ENCODE assay signal across 8 cellular contexts in the genomic region with DNA sequence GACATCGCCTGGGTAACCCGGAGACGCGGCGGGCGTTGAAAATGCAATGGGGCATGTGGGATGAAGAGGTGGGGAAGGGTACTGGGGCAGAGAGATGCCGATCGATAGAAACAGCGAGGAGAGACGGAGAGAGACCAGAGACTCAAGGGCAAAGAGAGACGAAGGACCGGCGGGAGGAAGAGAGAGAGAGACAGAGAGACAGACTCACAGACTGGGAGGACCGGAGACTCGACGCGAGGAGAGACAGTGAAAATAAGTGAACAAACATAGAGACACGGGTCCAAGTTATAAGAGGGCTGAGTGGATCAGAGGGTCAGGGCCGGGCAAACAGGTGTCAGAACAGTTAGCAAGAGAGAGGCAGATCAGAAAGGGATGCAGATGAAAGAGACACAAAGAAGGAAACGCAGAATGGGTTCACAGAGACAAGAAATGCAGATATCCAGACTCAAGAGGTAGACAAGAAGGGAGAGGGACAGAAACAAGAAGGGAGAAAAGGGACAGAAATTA. TPM values are rescaled to one million over a fixed set of nuclear protein-coding genes. Genes with fewer than 3 reads are reported as not detected.
DNase-seq lines count a peak whose midpoint lies in the region; ATAC-seq and TF ChIP-seq lines count a peak whose summit lies in the region.

No MANE protein-coding gene starts in this region.

- H3K4me3 ChIP-seq in OCI-LY7 (ENCODE audit: low read depth, low read length, poor library complexity, severe bottlenecking) (peak overlapping the region; percentile 76), endodermal cell (ENCODE audit: low read length) (peak overlapping the region; percentile 90), neuronal stem cell (ENCODE audit: low read length in 2 of 2) (peak overlapping the region; percentile 58 to 93)

- H4K20me1 ChIP-seq in OCI-LY7 (ENCODE audit: insufficient read depth, low read length), result no peaks in the 10 kb centered on the region

- intact Hi-C loops in CD4-positive, alpha-beta T cell (cut with DNase I, micrococcal nuclease), result loop anchor here (1.0 to 2.0 kb wide), 3 partner anchors 14 to 59 kb away; a partner anchor contains a TSS
- intact Hi-C loops in OCI-LY7 (cut with micrococcal nuclease; ENCODE audit: unreplicated experiment), result loop anchor here (1.0 to 2.0 kb wide), 3 partner anchors 14 to 59 kb away; a partner anchor contains a TSS

- H3K36me3 ChIP-seq in OCI-LY7 (ENCODE audit: insufficient read depth, low read length) (peaks cover 29% of the 10 kb centered on the region; the same call in 1 of the 2 replicates), endodermal cell (ENCODE audit: control insufficient read depth, insufficient read depth, low read length) (peaks cover 29% of the 10 kb centered on the region), neuronal stem cell (replicated peaks in 1 of 2; ENCODE audit: control insufficient read depth in 2 of 2, insufficient read depth in 2 of 2, low read length in 2 of 2) (peaks cover 23 to 48% of the 10 kb centered on the region in 2 donors)

- H3K79me2 ChIP-seq in OCI-LY7 (ENCODE audit: insufficient read depth, low read depth, low read length), result no peaks in the 10 kb centered on the region

- H3K4me1 ChIP-seq in OCI-LY7 (ENCODE audit: insufficient read depth, low read length, poor library complexity, severe bottlenecking), result peaks cover 42% of the 10 kb centered on the region
- no peaks in the 10 kb centered on the region for H3K4me1 ChIP-seq in endodermal cell (ENCODE audit: control insufficient read depth, insufficient read depth, low read length)
- H3K4me1 ChIP-seq in neuronal stem cell (ENCODE audit: control insufficient read depth in 2 of 2, insufficient read depth in 1 of 2, low read depth in 1 of 2, low read length in 2 of 2), result peaks cover 9 to 11% of the 10 kb centered on the region in 2 donors

- no peak for TF ChIP-seq CTCF in CD4-positive, alpha-beta T cell (IDR thresholded peaks at IDR 0.05)
- TF ChIP-seq CTCF in OCI-LY7 (conservative IDR thresholded peaks at IDR 0.05; ENCODE audit: low read length), result no peak
- TF ChIP-seq CTCF in endodermal cell (conservative IDR thresholded peaks at IDR 0.05), result no peak

- no peaks in the 10 kb centered on the region for H3K9me3 ChIP-seq in CD4-positive, alpha-beta T cell (ENCODE audit: control insufficient read depth, low read length)
- no peaks in the 10 kb centered on the region for H3K9me3 ChIP-seq in OCI-LY7 (ENCODE audit: low read length)
- H3K9me3 ChIP-seq in endodermal cell (ENCODE audit: control insufficient read depth, low read length), result no peaks in the 10 kb centered on the region
- H3K9me3 ChIP-seq in neuronal stem cell (replicated peaks in 1 of 2; ENCODE audit: control insufficient read depth in 2 of 2, insufficient read depth in 1 of 2, low read depth in 1 of 2, low read length in 2 of 2), result no peaks in the 10 kb centered on the region

- H3K9ac ChIP-seq in endodermal cell (ENCODE audit: extremely low read depth, low read length, poor library complexity, severe bottlenecking) (peak overlapping the region; percentile 81), neuronal stem cell (ENCODE audit: low read depth, low read length, poor library complexity) (peak overlapping the region; percentile 74)

- no peak for ATAC-seq in CD4-positive, alpha-beta T cell (ENCODE audit: poor library complexity)

- H3K4me1 Mint-ChIP-seq in CD4-positive, alpha-beta T cell (ENCODE audit: low read depth), result peaks cover 41% of the 10 kb centered on the region
- peaks cover 13% of the 10 kb centered on the region for H3K4me1 Mint-ChIP-seq in endodermal cell

- peak overlapping the region; percentile 89 for H3K4me2 ChIP-seq in OCI-LY7 (ENCODE audit: low read length)
- H3K4me2 ChIP-seq in neuronal stem cell (ENCODE audit: insufficient read depth, low read length, poor library complexity, severe bottlenecking), result peak overlapping the region; percentile 74

- H3K27ac ChIP-seq in CD4-positive, alpha-beta T cell (ENCODE audit: low read depth, low read length), result peak overlapping the region; percentile 100
- H3K27ac ChIP-seq in OCI-LY7 (ENCODE audit: low read depth, low read length, poor library complexity, severe bottlenecking) (peak overlapping the region; percentile 35), endodermal cell (ENCODE audit: low read depth, low read length) (peak overlapping the region; percentile 88), neuronal stem cell (replicated peaks; ENCODE audit: low read length) (peak overlapping the region; percentile 3)

- no peaks in the 10 kb centered on the region for H3K27me3 ChIP-seq in CD4-positive, alpha-beta T cell (ENCODE audit: control insufficient read depth, insufficient read depth, low read length)
- H3K27me3 ChIP-seq in endodermal cell (ENCODE audit: control insufficient read depth, insufficient read depth, low read length, poor library complexity, severe bottlenecking) (no peaks in the 10 kb centered on the region), neuronal stem cell (ENCODE audit: control insufficient read depth in 3 of 3, insufficient read depth in 3 of 3, low read depth in 1 of 3, low read length in 3 of 3) (no peaks in the 10 kb centered on the region)

- H2BK120ac ChIP-seq in neuronal stem cell (ENCODE audit: low read depth, low read length), result no peak overlapping the region

- no TSS peak for BruUV-seq in OCI-LY7 (replicated peaks; lab: Mats Ljungman, UMichigan)

- H3K18ac ChIP-seq in neuronal stem cell (ENCODE audit: low read length), result no peak overlapping the region

- H3K9me2 ChIP-seq in OCI-LY7 (ENCODE audit: insufficient read depth, low read length), result no peaks in the 10 kb centered on the region

- no peak overlapping the region for H4K8ac ChIP-seq in neuronal stem cell (ENCODE audit: low read depth, low read length)

- H2AK5ac ChIP-seq in neuronal stem cell (ENCODE audit: low read depth, low read length), result no peak overlapping the region

- peak overlapping the region; percentile 96 for H3K23ac ChIP-seq in neuronal stem cell (ENCODE audit: low read depth, low read length, poor library complexity)

- no peak for DNase-seq in CD4-positive, alpha-beta T cell
- no peak for DNase-seq in OCI-LY7 (ENCODE audit: low spot score)
- DNase-seq in endodermal cell, result no peak
- DNase-seq in neuronal stem cell (ENCODE audit: low spot score), result no peak
- no peak for DNase-seq in stimulated activated CD4-positive, alpha-beta T cell treated with anti-CD3 and anti-CD28 coated beads, Interleukin-15, amount 100 ng/mL, for 24 hours
- DNase-seq in DMS153 (lab: John Stamatoyannopoulos, UW), result no peak
- no peak for DNase-seq in amygdala (lab: John Stamatoyannopoulos, UW)
- no peak for DNase-seq in NCI-H748 treated with DMSO at 0.1 percent for 48 hours (lab: John Stamatoyannopoulos, UW)

- H2BK12ac ChIP-seq in neuronal stem cell (ENCODE audit: low read length), result no peak overlapping the region

- POLR2A ChIA-PET in CD4-positive, alpha-beta T cell (lab: Charles Lee), result interaction anchor here (0.6 kb wide), 1 partner anchor 15 kb away, joined by 3 read pairs; no protein-coding TSS in a partner anchor
- POLR2A ChIA-PET in OCI-LY7 (lab: Charles Lee), result no interaction called here

- CTCF ChIA-PET in CD4-positive, alpha-beta T cell (lab: Charles Lee), result interaction anchor here (2.5 kb wide), 1 partner anchor 53 kb away, joined by 13 read pairs; a partner anchor contains a TSS
- CTCF ChIA-PET in OCI-LY7 (lab: Charles Lee; ENCODE audit: unreplicated experiment), result no interaction called here

- peak overlapping the region; percentile 96 for H3K27ac Mint-ChIP-seq in CD4-positive, alpha-beta T cell
- H3K27ac Mint-ChIP-seq in endodermal cell, result peak overlapping the region; percentile 100

- no peaks in the 10 kb centered on the region for H3K9me3 Mint-ChIP-seq in CD4-positive, alpha-beta T cell
- no peaks in the 10 kb centered on the region for H3K9me3 Mint-ChIP-seq in endodermal cell

- WGBS in endodermal cell (ENCODE audit: insufficient coverage in 1 of 2, insufficient read length in 1 of 2), 2 experiments, result 5% methylated on average over 14 to 20 of the region's 20 CpGs
- WGBS in neuronal stem cell (ENCODE audit: extremely low coverage in 2 of 2, insufficient read length in 2 of 2, insufficient replicate concordance in 1 of 2), 2 donors, result no CpG with 5 or more reads among the region's 20 CpGs

- H2BK15ac ChIP-seq in neuronal stem cell (ENCODE audit: low read length), result no peak overlapping the region

- peaks cover 16% of the 10 kb centered on the region for H3K36me3 Mint-ChIP-seq in CD4-positive, alpha-beta T cell (ENCODE audit: low read depth)
- peaks cover 3% of the 10 kb centered on the region for H3K36me3 Mint-ChIP-seq in endodermal cell (ENCODE audit: low read depth)

- no peak overlapping the region for H3K4ac ChIP-seq in neuronal stem cell (ENCODE audit: low read length)

- no peaks in the 10 kb centered on the region for H3K27me3 Mint-ChIP-seq in CD4-positive, alpha-beta T cell
- H3K27me3 Mint-ChIP-seq in endodermal cell (ENCODE audit: insufficient read depth), result no peaks in the 10 kb centered on the region

- H2AFZ ChIP-seq in OCI-LY7 (ENCODE audit: low read length), result peak overlapping the region; percentile 14; the same call in 1 of the 2 replicates
- peak overlapping the region; percentile 55 for H2AFZ ChIP-seq in neuronal stem cell (ENCODE audit: low read length)

- H3K4me3 Mint-ChIP-seq in CD4-positive, alpha-beta T cell, result peak overlapping the region; percentile 92
- H3K4me3 Mint-ChIP-seq in endodermal cell, result peak overlapping the region; percentile 97

- H3K79me1 ChIP-seq in neuronal stem cell (ENCODE audit: low read depth, low read length), result peaks cover 7% of the 10 kb centered on the region

- no peak overlapping the region for H2BK5ac ChIP-seq in neuronal stem cell (ENCODE audit: low read length)

- H4K91ac ChIP-seq in neuronal stem cell (ENCODE audit: low read depth, low read length, poor library complexity), result no peak overlapping the region

- no peak overlapping the region for H3K14ac ChIP-seq in neuronal stem cell (ENCODE audit: low read length)

RNA-seq across cellular contexts. Expression of a gene that starts 0.6 kb away (rescaled TPM):
- total RNA-seq in CD4-positive, alpha-beta T cell, result 10 to 100 TPM; 21.0 to 21.1 TPM
- 20.7 and 30.0 TPM in 2 replicates for total RNA-seq in OCI-LY7 (2014; rRNA removed; shearing (Covaris generic))
- total RNA-seq in OCI-LY7 (2022) (39.1 and 41.1 TPM in 2 replicates), endodermal cell (10 to 100 TPM; 24.3 to 33.1 TPM)
- 26.1 TPM for polyA plus RNA-seq in endodermal cell (2013, experiment 1 of 2)
- polyA plus RNA-seq in endodermal cell (2013, experiment 2 of 2), result 22.6 TPM
- 17.1 TPM for polyA plus RNA-seq in neuronal stem cell (2013, experiment 1 of 2)
- 16.7 TPM for polyA plus RNA-seq in neuronal stem cell (2013, experiment 2 of 2)

RNA-seq across cellular contexts. Expression of a gene that starts 15.3 kb away (rescaled TPM):
- total RNA-seq in CD4-positive, alpha-beta T cell, result 10 to 100 TPM; 29.0 to 31.0 TPM
- total RNA-seq in OCI-LY7 (2014; rRNA removed; shearing (Covaris generic)), result 101 and 105 TPM in 2 replicates
- 117 and 130 TPM in 2 replicates for total RNA-seq in OCI-LY7 (2022)
- total RNA-seq in endodermal cell, result 100 to 1,000 TPM in 1 of 2 donors, 10 to 100 TPM in 1; 90.8 to 116 TPM
- polyA plus RNA-seq in endodermal cell (2013, experiment 1 of 2), result 92.6 TPM
- polyA plus RNA-seq in endodermal cell (2013, experiment 2 of 2), result 101 TPM
- polyA plus RNA-seq in neuronal stem cell (2013, experiment 1 of 2), result 86.2 TPM
- polyA plus RNA-seq in neuronal stem cell (2013, experiment 2 of 2), result 86.9 TPM

RNA-seq across cellular contexts. Expression of a gene that starts 18.8 kb away (rescaled TPM):
- 10 to 100 TPM; 60.5 to 62.4 TPM for total RNA-seq in CD4-positive, alpha-beta T cell
- 72.7 and 108 TPM in 2 replicates for total RNA-seq in OCI-LY7 (2014; rRNA removed; shearing (Covaris generic))
- total RNA-seq in OCI-LY7 (2022) (101 and 112 TPM in 2 replicates), endodermal cell (100 to 1,000 TPM in 1 of 2 donors, 10 to 100 TPM in 1; 97.7 to 147 TPM)
- polyA plus RNA-seq in endodermal cell (2013, experiment 1 of 2), result 99.3 TPM
- polyA plus RNA-seq in endodermal cell (2013, experiment 2 of 2), result 93.6 TPM
- polyA plus RNA-seq in neuronal stem cell (2013, experiment 1 of 2), result 108 TPM
- polyA plus RNA-seq in neuronal stem cell (2013, experiment 2 of 2), result 109 TPM

RNA-seq across cellular contexts. Expression of a gene that starts 29.8 kb away (rescaled TPM):
- 100 to 1,000 TPM; 549 to 553 TPM for total RNA-seq in CD4-positive, alpha-beta T cell
- total RNA-seq in OCI-LY7 (2014; rRNA removed; shearing (Covaris generic)), result 551 and 729 TPM in 2 replicates
- total RNA-seq in OCI-LY7 (2022) (601 and 603 TPM in 2 replicates), endodermal cell (100 to 1,000 TPM; 809 to 859 TPM)
- polyA plus RNA-seq in endodermal cell (2013, experiment 1 of 2), result 758 TPM
- 628 TPM for polyA plus RNA-seq in endodermal cell (2013, experiment 2 of 2)
- polyA plus RNA-seq in neuronal stem cell (2013, experiment 1 of 2), result 759 TPM
- polyA plus RNA-seq in neuronal stem cell (2013, experiment 2 of 2), result 741 TPM

RNA-seq across cellular contexts. Expression of a gene that starts 54.1 kb away (rescaled TPM):
- total RNA-seq in CD4-positive, alpha-beta T cell, result 1 to 10 TPM; 5.7 to 6.3 TPM
- 6.7 and 10.7 TPM in 2 replicates for total RNA-seq in OCI-LY7 (2014; rRNA removed; shearing (Covaris generic))
- 14.7 and 16.4 TPM in 2 replicates for total RNA-seq in OCI-LY7 (2022)
- total RNA-seq in endodermal cell, result 10 to 100 TPM; 19.0 to 19.4 TPM
- polyA plus RNA-seq in endodermal cell (2013, experiment 1 of 2), result 19.3 TPM
- 18.3 TPM for polyA plus RNA-seq in endodermal cell (2013, experiment 2 of 2)
- polyA plus RNA-seq in neuronal stem cell (2013, experiment 1 of 2), result 14.3 TPM
- 14.8 TPM for polyA plus RNA-seq in neuronal stem cell (2013, experiment 2 of 2)

Comparison
In these comparisons a context has a peak if more than half of its experiments do, and no peak if none do; other contexts are left out.
1. H3K27ac ChIP-seq: peak in every context shown above with its lines; median percentile 100 in CD4-positive, alpha-beta T cell; 88 in endodermal cell; 35 in OCI-LY7; 3 in neuronal stem cell.